In genomic region chr19:19083413-19084178, GRCh38 we compare ENCODE assay signal across 15 cellular contexts.
"Had no signal": no experiment of that assay in that cellular context is flagged by ENCODE, and none has a peak within 500 bp of the region (broad histone marks: within the 10 kb centered on the region; RNA-seq: fewer than 3 reads in every experiment).

No MANE protein-coding gene starts in this region.

- H3K36me3 ChIP-seq: transverse colon had no signal

- DNase-seq: activated B cell treated with CpG ODN at 0.5 μM for 24 hours; activated CD4-positive, alpha-beta T cell treated with anti-CD3 and anti-CD28 coated beads for 48 hours; activated CD8-positive, alpha-beta memory T cell treated with anti-CD3 and anti-CD28 coated beads for 24 hours; activated naive CD8-positive, alpha-beta T cell treated with anti-CD3 and anti-CD28 coated beads for 36 hours; cortex of kidney; effector CD8-positive, alpha-beta T cell; foreskin melanocyte; spleen; substantia nigra; T-helper 2 cell; transverse colon had no signal

- FAIRE-seq: islet of Langerhans had no signal

- H3K4me1 Mint-ChIP-seq: brain had no signal

- ATAC-seq: sciatic nerve had no signal

- H3K27ac Mint-ChIP-seq: activated B cell treated with CpG ODN at 0.5 μM for 24 hours; activated naive CD8-positive, alpha-beta T cell treated with anti-CD3 and anti-CD28 coated beads for 36 hours; brain; nephron had no signal

- H3K36me3 Mint-ChIP-seq: activated naive CD8-positive, alpha-beta T cell treated with anti-CD3 and anti-CD28 coated beads for 36 hours had no signal

- H3K27me3 ChIP-seq: spleen, transverse colon had no signal

- H3K4me1 ChIP-seq: transverse colon had no signal

- H3K27me3 Mint-ChIP-seq: activated B cell treated with CpG ODN at 0.5 μM for 24 hours; activated naive CD8-positive, alpha-beta T cell treated with anti-CD3 and anti-CD28 coated beads for 36 hours had no signal

- H3K27ac ChIP-seq: transverse colon had no signal

- H3K4me3 ChIP-seq: spleen, transverse colon had no signal

- H3K9me3 Mint-ChIP-seq: activated B cell treated with CpG ODN at 0.5 μM for 24 hours; activated naive CD8-positive, alpha-beta T cell treated with anti-CD3 and anti-CD28 coated beads for 36 hours; brain; nephron had no signal

- H3K9me3 ChIP-seq: spleen, transverse colon had no signal

- H3K4me3 Mint-ChIP-seq: activated B cell treated with CpG ODN at 0.5 μM for 24 hours; activated naive CD8-positive, alpha-beta T cell treated with anti-CD3 and anti-CD28 coated beads for 36 hours; brain; nephron had no signal
